8 cellular contexts compared by ENCODE assay signal in genomic region chr12:98399532-98399931, GRCh38.
DNase-seq lines count a peak whose midpoint lies in the region; ATAC-seq and TF ChIP-seq lines count a peak whose summit lies in the region.

No MANE protein-coding gene starts in this region.

- peaks cover 92% of the 10 kb centered on the region for H3K4me1 ChIP-seq in BLaER1

- H3K9me3 Mint-ChIP-seq in chondrocyte (ENCODE audit: low read depth): no peaks in the 10 kb centered on the region

- H3K27me3 Mint-ChIP-seq in chondrocyte (ENCODE audit: low read depth): no peaks in the 10 kb centered on the region

- H3K27me3 ChIP-seq in BLaER1: no peaks in the 10 kb centered on the region

- peak overlapping the region; percentile 47; the same call in 1 of the 2 replicates for H3K27ac ChIP-seq in BLaER1

- no peak overlapping the region for H3K4me3 ChIP-seq in BLaER1

- no peaks in the 10 kb centered on the region for H3K36me3 Mint-ChIP-seq in chondrocyte (ENCODE audit: low read depth)

- TF ChIP-seq CTCF in chondrocyte (IDR thresholded peaks at IDR 0.05): no peak

- no peaks in the 10 kb centered on the region for H3K36me3 ChIP-seq in BLaER1

- peak overlapping the region; percentile 26 for H3K4me3 Mint-ChIP-seq in chondrocyte (ENCODE audit: unreplicated experiment)

- peak overlapping the region; percentile 83 for H3K27ac Mint-ChIP-seq in chondrocyte (ENCODE audit: unreplicated experiment)

- H3K4me1 Mint-ChIP-seq in chondrocyte (ENCODE audit: low read depth): peaks cover 40% of the 10 kb centered on the region

- H3K4me2 ChIP-seq in BLaER1: peak overlapping the region; percentile 80

- no peaks in the 10 kb centered on the region for H4K20me1 ChIP-seq in BLaER1

- DNase-seq in LoVo (ENCODE audit: low spot score) (peak; percentile 87), chondrocyte (ENCODE audit: low spot score) (no peak), renal cortical epithelial cell (ENCODE audit: low read depth) (peak; percentile 71), NAMALWA (ENCODE audit: low spot score) (no peak), hippocampal formation (lab: John Stamatoyannopoulos, UW) (no peak)
- DNase-seq in activated CD4-positive, CD25-positive, alpha-beta regulatory T cell treated with anti-CD3 and anti-CD28 coated beads, Interleukin-2, amount 50 U/mL, for 16 hours (ENCODE audit: low read depth, low spot score): peak; percentile 34

- peak; percentile 53 for ATAC-seq in GM21360 (IDR thresholded peaks at IDR 0.05; ENCODE audit: unreplicated experiment)

- peak overlapping the region; percentile 2; the same call in 1 of the 2 replicates for H3K9ac ChIP-seq in BLaER1

- H3K9me3 ChIP-seq in BLaER1: peaks cover under 1% of the 10 kb centered on the region; the same call in 1 of the 2 replicates

Comparison
In these comparisons a context has a peak if more than half of its experiments do, and no peak if none do; other contexts are left out.
1. DNase-seq: peak in LoVo (single experiment), activated CD4-positive, CD25-positive, alpha-beta regulatory T cell treated with anti-CD3 and anti-CD28 coated beads, Interleukin-2, amount 50 U/mL, for 16 hours (single experiment) and renal cortical epithelial cell (single experiment); none in chondrocyte (single experiment), NAMALWA (single experiment) and hippocampal formation (0 of 2).